1 cellular context compared by ENCODE assay signal in genomic region chr5:83360573-83360972, GRCh38.
TF ChIP-seq lines count a peak whose summit lies in the region.

No MANE protein-coding gene starts in this region.

TF ChIP-seq in K562, 482 proteins besides CTCF, POLR2A, EP300 and RAD21 (continued from another document):
- TF ChIP-seq JUND (IDR thresholded peaks at IDR 0.05; ENCODE audit: borderline replicate concordance, low read depth, low read length) (peak; percentile 87), JUND (tag; IDR thresholded peaks at IDR 0.05; ENCODE audit: borderline replicate concordance, low read depth, low read length) (peak; percentile 86; the same call in 2 of the 3 replicates), ARID1B (IDR thresholded peaks at IDR 0.05) (peak; percentile 56), ZNF239 (CRISPR knock-in tag; IDR thresholded peaks at IDR 0.05) (no peak), TCF7 (IDR thresholded peaks at IDR 0.05; ENCODE audit: borderline replicate concordance) (0 out of 2 replicates have a peak, but pooled peaks have one; percentile 78), CBX8 (IDR thresholded peaks at IDR 0.05; ENCODE audit: borderline replicate concordance, extremely low read depth, low read depth, low read length, poor library complexity, severe bottlenecking) (no peak), SOX6 (IDR thresholded peaks at IDR 0.05) (0 out of 2 replicates have a peak, but pooled peaks have one; percentile 20), CHD1 (IDR thresholded peaks at IDR 0.05; ENCODE audit: low read length) (no peak), MNT (conservative IDR thresholded peaks at IDR 0.05) (peak in 1 of 2 experiments; percentile 42; a peak in 2 of 4 replicates), KLF13 (tag; IDR thresholded peaks at IDR 0.05; ENCODE audit: borderline replicate concordance, low read depth) (peak; percentile 92), MLLT1 (IDR thresholded peaks at IDR 0.05) (no peak), ATF7 (IDR thresholded peaks at IDR 0.05) (peak; percentile 38; the same call in 1 of the 2 replicates), JUN (IDR thresholded peaks at IDR 0.05; ENCODE audit: borderline replicate concordance, low read depth, low read length) (peak; percentile 70; the same call in 1 of the 2 replicates), JUN (CRISPR knock-in tag; IDR thresholded peaks at IDR 0.05; ENCODE audit: borderline replicate concordance) (no peak), FOSL1 (tag; conservative IDR thresholded peaks at IDR 0.05) (peak; percentile 90), JUNB (CRISPR knock-in tag; conservative IDR thresholded peaks at IDR 0.05) (no peak), MYC (IDR thresholded peaks at IDR 0.05; ENCODE audit: low read depth, low read length) (peak; percentile 25; the same call in 1 of the 2 replicates), MYC (CRISPR knock-in tag; IDR thresholded peaks at IDR 0.05; ENCODE audit: borderline replicate concordance, low read depth) (no peak), KDM4B (IDR thresholded peaks at IDR 0.05; ENCODE audit: borderline replicate concordance in 2 of 2, low read depth in 1 of 2) (no peak), TCF3 (CRISPR knock-in tag; IDR thresholded peaks at IDR 0.05) (0 out of 2 replicates have a peak, but pooled peaks have one; percentile 33), TRIM24 (IDR thresholded peaks at IDR 0.05) (peak in 1 of 2 experiments; percentile 17; a peak in 1 of 4 replicates), ATF1 (CRISPR knock-in tag; IDR thresholded peaks at IDR 0.05) (no peak), ATF1 (tag; IDR thresholded peaks at IDR 0.05) (no peak), TCF7L2 (IDR thresholded peaks at IDR 0.05; ENCODE audit: low read depth, low read length) (0 out of 2 replicates have a peak, but pooled peaks have one; percentile 53), ZNF766 (CRISPR knock-in tag; conservative IDR thresholded peaks at IDR 0.05) (0 out of 2 replicates have a peak, but pooled peaks have one; percentile 25), ZNF584 (CRISPR knock-in tag; IDR thresholded peaks at IDR 0.05; ENCODE audit: low read depth) (peak; percentile 50; the same call in 1 of the 2 replicates), PCBP1 (IDR thresholded peaks at IDR 0.05; ENCODE audit: low read depth, low read length, poor library complexity, severe bottlenecking) (no peak), ZKSCAN3 (CRISPR knock-in tag; IDR thresholded peaks at IDR 0.05) (no peak), ZNF347 (CRISPR knock-in tag; IDR thresholded peaks at IDR 0.05; ENCODE audit: low read depth) (no peak), MEIS2 (IDR thresholded peaks at IDR 0.05; ENCODE audit: partially characterized antibody) (peak; percentile 43), DACH1 (IDR thresholded peaks at IDR 0.05; ENCODE audit: partially characterized antibody) (peak; percentile 88), PHF21A (IDR thresholded peaks at IDR 0.05; ENCODE audit: borderline replicate concordance, low read depth) (no peak), TEAD4 (IDR thresholded peaks at IDR 0.05; ENCODE audit: low read length) (peak; percentile 12; the same call in 1 of the 2 replicates), TEAD4 (CRISPR knock-in tag; IDR thresholded peaks at IDR 0.05; ENCODE audit: borderline replicate concordance) (no peak), RCOR1 (IDR thresholded peaks at IDR 0.05; ENCODE audit: borderline replicate concordance in 1 of 2, low read depth in 2 of 2, low read length in 2 of 2) (peak in 1 of 2 experiments; percentile 63; a peak in 1 of 4 replicates), ZBTB7A (IDR thresholded peaks at IDR 0.05; ENCODE audit: borderline replicate concordance, control insufficient read depth, low read depth, low read length) (no peak), DPF2 (IDR thresholded peaks at IDR 0.05) (peak; percentile 54; the same call in 1 of the 2 replicates), EHMT2 (IDR thresholded peaks at IDR 0.05) (0 out of 2 replicates have a peak, but pooled peaks have one; percentile 31), MITF (IDR thresholded peaks at IDR 0.05) (peak; percentile 93), BHLHE40 (IDR thresholded peaks at IDR 0.05; ENCODE audit: low read length) (0 out of 2 replicates have a peak, but pooled peaks have one; percentile 28), SMARCE1 (IDR thresholded peaks at IDR 0.05) (0 out of 2 replicates have a peak, but pooled peaks have one; percentile 17), CBFA2T3 (IDR thresholded peaks at IDR 0.05) (peak; percentile 31; the same call in 1 of the 2 replicates), SMARCA4 (IDR thresholded peaks at IDR 0.05) (peak; percentile 61)
- TF ChIP-seq, protein P1, sequence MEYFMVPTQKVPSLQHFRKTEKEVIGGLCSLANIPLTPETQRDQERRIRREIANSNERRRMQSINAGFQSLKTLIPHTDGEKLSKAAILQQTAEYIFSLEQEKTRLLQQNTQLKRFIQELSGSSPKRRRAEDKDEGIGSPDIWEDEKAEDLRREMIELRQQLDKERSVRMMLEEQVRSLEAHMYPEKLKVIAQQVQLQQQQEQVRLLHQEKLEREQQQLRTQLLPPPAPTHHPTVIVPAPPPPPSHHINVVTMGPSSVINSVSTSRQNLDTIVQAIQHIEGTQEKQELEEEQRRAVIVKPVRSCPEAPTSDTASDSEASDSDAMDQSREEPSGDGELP (CRISPR knock-in tag; IDR thresholded peaks at IDR 0.05; ENCODE audit: borderline replicate concordance) = peak; percentile 87
- TF ChIP-seq, protein P2, sequence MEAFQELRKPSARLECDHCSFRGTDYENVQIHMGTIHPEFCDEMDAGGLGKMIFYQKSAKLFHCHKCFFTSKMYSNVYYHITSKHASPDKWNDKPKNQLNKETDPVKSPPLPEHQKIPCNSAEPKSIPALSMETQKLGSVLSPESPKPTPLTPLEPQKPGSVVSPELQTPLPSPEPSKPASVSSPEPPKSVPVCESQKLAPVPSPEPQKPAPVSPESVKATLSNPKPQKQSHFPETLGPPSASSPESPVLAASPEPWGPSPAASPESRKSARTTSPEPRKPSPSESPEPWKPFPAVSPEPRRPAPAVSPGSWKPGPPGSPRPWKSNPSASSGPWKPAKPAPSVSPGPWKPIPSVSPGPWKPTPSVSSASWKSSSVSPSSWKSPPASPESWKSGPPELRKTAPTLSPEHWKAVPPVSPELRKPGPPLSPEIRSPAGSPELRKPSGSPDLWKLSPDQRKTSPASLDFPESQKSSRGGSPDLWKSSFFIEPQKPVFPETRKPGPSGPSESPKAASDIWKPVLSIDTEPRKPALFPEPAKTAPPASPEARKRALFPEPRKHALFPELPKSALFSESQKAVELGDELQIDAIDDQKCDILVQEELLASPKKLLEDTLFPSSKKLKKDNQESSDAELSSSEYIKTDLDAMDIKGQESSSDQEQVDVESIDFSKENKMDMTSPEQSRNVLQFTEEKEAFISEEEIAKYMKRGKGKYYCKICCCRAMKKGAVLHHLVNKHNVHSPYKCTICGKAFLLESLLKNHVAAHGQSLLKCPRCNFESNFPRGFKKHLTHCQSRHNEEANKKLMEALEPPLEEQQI (IDR thresholded peaks at IDR 0.05) = peak; percentile 27; the same call in 1 of the 2 replicates
- TF ChIP-seq, protein P3, sequence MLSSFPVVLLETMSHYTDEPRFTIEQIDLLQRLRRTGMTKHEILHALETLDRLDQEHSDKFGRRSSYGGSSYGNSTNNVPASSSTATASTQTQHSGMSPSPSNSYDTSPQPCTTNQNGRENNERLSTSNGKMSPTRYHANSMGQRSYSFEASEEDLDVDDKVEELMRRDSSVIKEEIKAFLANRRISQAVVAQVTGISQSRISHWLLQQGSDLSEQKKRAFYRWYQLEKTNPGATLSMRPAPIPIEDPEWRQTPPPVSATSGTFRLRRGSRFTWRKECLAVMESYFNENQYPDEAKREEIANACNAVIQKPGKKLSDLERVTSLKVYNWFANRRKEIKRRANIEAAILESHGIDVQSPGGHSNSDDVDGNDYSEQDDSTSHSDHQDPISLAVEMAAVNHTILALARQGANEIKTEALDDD (IDR thresholded peaks at IDR 0.05) = peak; percentile 96
